15 cellular contexts compared by ENCODE assay signal in genomic region chr9:33926746-33927485, GRCh38.
"Had no signal": no experiment of that assay in that cellular context is flagged by ENCODE, and none has a peak within 500 bp of the region (broad histone marks: within the 10 kb centered on the region; RNA-seq: fewer than 3 reads in every experiment).

No MANE protein-coding gene starts in this region.

- H3K4me3 ChIP-seq: lung, mucosa of descending colon, thoracic aorta had no signal

- H3K27ac ChIP-seq: thoracic aorta had no signal

- H3K4me3 Mint-ChIP-seq: activated CD4-positive, alpha-beta memory T cell treated with anti-CD3 and anti-CD28 coated beads for 36 hours; activated T-helper 1 cell treated with anti-CD3 and anti-CD28 coated beads, Interleukin-12 subunit alpha, Interleukin-12 subunit beta, Interleukin-2, Interleukin-4 antibody, amounts not matched to agents 30 ng/mL and 10 ng/mL and 1 ng/mL, durations not matched to agents 14 hours and 24 hours and 36 hours; dendritic cell treated with granulocyte-macrophage colony-stimulating factor and Interleukin-4, amounts not matched to agents 40 ng/mL and 50 ng/mL, for 4 days; natural killer cell; stimulated activated naive CD8-positive, alpha-beta T cell treated with anti-CD3 and anti-CD28 coated beads, Interleukin-15, Interleukin-2, amounts not matched to agents 100 ng/mL and 50 ng/mL, for 24 hours had no signal

- H3K36me3 Mint-ChIP-seq: natural killer cell had no signal

- H3K27me3 Mint-ChIP-seq: activated CD4-positive, alpha-beta memory T cell treated with anti-CD3 and anti-CD28 coated beads for 36 hours; dendritic cell treated with granulocyte-macrophage colony-stimulating factor and Interleukin-4, amounts not matched to agents 40 ng/mL and 50 ng/mL, for 4 days; stimulated activated naive CD8-positive, alpha-beta T cell treated with anti-CD3 and anti-CD28 coated beads, Interleukin-15, Interleukin-2, amounts not matched to agents 100 ng/mL and 50 ng/mL, for 24 hours had no signal

- H3K27ac Mint-ChIP-seq: activated CD4-positive, alpha-beta memory T cell treated with anti-CD3 and anti-CD28 coated beads for 36 hours; activated T-helper 1 cell treated with anti-CD3 and anti-CD28 coated beads, Interleukin-12 subunit alpha, Interleukin-12 subunit beta, Interleukin-2, Interleukin-4 antibody, amounts not matched to agents 30 ng/mL and 10 ng/mL and 1 ng/mL, durations not matched to agents 14 hours and 24 hours and 36 hours; dendritic cell treated with granulocyte-macrophage colony-stimulating factor and Interleukin-4, amounts not matched to agents 40 ng/mL and 50 ng/mL, for 4 days; stimulated activated naive CD8-positive, alpha-beta T cell treated with anti-CD3 and anti-CD28 coated beads, Interleukin-15, Interleukin-2, amounts not matched to agents 100 ng/mL and 50 ng/mL, for 24 hours had no signal

- DNase-seq: activated CD4-positive, alpha-beta memory T cell treated with anti-CD3 and anti-CD28 coated beads for 36 hours; activated CD4-positive, alpha-beta T cell treated with anti-CD3 and anti-CD28 coated beads for 1 hour; activated CD8-positive, alpha-beta memory T cell treated with anti-CD3 and anti-CD28 coated beads, Interleukin-2, amount 50 U/mL, for 4 hours; activated naive CD4-positive, alpha-beta T cell; cerebellar nuclear complex; left colon; mucosa of descending colon; natural killer cell; stimulated activated CD4-positive, alpha-beta T cell treated with anti-CD3 and anti-CD28 coated beads, Interleukin-2, amount 100 ng/mL, for 48 hours had no signal

- H3K9me3 Mint-ChIP-seq: activated CD4-positive, alpha-beta memory T cell treated with anti-CD3 and anti-CD28 coated beads for 36 hours; activated T-helper 1 cell treated with anti-CD3 and anti-CD28 coated beads, Interleukin-12 subunit alpha, Interleukin-12 subunit beta, Interleukin-2, Interleukin-4 antibody, amounts not matched to agents 30 ng/mL and 10 ng/mL and 1 ng/mL, durations not matched to agents 14 hours and 24 hours and 36 hours; dendritic cell treated with granulocyte-macrophage colony-stimulating factor and Interleukin-4, amounts not matched to agents 40 ng/mL and 50 ng/mL, for 4 days; natural killer cell; stimulated activated naive CD8-positive, alpha-beta T cell treated with anti-CD3 and anti-CD28 coated beads, Interleukin-15, Interleukin-2, amounts not matched to agents 100 ng/mL and 50 ng/mL, for 24 hours had no signal

- ATAC-seq: esophagus mucosa, left colon, mucosa of descending colon, natural killer cell had no signal

- H3K9me3 ChIP-seq: mucosa of descending colon, thoracic aorta had no signal
